Comparison of ENCODE assay signal across 1 cellular context in the genomic region with DNA sequence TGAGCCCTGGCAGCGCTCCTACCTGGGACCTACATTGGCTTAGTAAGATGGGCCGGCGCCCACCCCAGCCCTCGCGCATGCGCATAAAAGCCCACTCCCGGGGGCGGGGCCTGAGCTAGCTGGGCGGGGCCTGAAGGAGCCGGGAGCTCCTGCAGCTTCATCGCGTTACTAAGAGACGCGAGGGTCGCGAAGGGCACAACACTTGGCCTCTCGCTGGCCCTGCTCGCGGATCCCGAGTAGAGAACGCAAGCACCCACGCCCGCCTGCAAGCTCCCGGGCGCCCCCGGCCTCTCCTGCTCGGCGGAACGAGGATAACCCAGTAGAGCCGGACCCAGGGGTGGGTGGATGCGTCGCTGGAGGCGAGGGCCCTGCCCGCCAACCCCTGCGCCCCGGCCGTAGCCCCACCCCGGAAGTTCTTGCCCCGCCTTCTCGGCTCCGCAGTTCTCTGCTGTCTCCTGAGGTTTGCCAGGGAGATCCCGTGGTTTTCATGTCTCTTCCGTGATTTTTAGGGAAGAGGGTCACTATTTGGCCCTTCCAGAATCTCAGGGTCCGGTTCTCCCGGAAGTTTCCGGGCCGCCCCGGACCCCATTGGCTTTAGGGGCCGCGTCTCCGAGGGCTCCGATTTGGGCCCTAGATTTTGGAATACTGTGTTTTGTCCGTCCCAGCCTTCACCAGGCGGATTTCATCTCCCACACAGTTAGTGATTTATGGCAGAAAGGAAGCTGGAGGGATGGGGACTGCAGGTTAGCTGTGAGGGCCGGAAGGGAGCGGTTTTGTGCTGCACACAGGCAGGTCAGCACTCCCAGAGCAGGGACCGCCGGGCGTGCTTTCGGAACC.
A peak's percentile ranks its signal among the peaks of the same experiment; 100 is the strongest.
TF ChIP-seq lines count a peak whose summit lies in the region.

A gene with protein sequence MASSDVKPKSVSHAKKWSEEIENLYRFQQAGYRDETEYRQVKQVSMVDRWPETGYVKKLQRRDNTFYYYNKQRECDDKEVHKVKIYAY (plus strand): TSS at position 168 of the 837 bp plus-strand sequence. CDS start 7,081 bp downstream, outside the sequence.

TF ChIP-seq in A549, 52 proteins besides CTCF, POLR2A, EP300 and RAD21 (continued from another document):
- TF ChIP-seq MYC (IDR thresholded peaks at IDR 0.05; ENCODE audit: borderline replicate concordance, low read length) (peak; percentile 25; the same call in 1 of the 2 replicates), EHF (CRISPR knock-in tag; IDR thresholded peaks at IDR 0.05) (no peak), NPAS2 (CRISPR knock-in tag; IDR thresholded peaks at IDR 0.05; ENCODE audit: borderline replicate concordance) (no peak), MAFK (IDR thresholded peaks at IDR 0.05; ENCODE audit: partially characterized antibody) (no peak), POLR2AphosphoS2 (conservative IDR thresholded peaks at IDR 0.05; ENCODE audit: low read length) (no peak), PHF8 (IDR thresholded peaks at IDR 0.05; ENCODE audit: borderline replicate concordance, low read depth) (peak; percentile 82; the same call in 1 of the 2 replicates), HOXB5 (CRISPR knock-in tag; IDR thresholded peaks at IDR 0.05) (peak; percentile 53; the same call in 1 of the 2 replicates), FOXS1 (CRISPR knock-in tag; IDR thresholded peaks at IDR 0.05) (no peak), ZC3H11A (IDR thresholded peaks at IDR 0.05) (peak; percentile 16; the same call in 1 of the 2 replicates)
- TF ChIP-seq, protein P1, sequence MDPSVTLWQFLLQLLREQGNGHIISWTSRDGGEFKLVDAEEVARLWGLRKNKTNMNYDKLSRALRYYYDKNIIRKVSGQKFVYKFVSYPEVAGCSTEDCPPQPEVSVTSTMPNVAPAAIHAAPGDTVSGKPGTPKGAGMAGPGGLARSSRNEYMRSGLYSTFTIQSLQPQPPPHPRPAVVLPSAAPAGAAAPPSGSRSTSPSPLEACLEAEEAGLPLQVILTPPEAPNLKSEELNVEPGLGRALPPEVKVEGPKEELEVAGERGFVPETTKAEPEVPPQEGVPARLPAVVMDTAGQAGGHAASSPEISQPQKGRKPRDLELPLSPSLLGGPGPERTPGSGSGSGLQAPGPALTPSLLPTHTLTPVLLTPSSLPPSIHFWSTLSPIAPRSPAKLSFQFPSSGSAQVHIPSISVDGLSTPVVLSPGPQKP (IDR thresholded peaks at IDR 0.05; ENCODE audit: low read depth, low read length), result no peak
- TF ChIP-seq, protein P2, sequence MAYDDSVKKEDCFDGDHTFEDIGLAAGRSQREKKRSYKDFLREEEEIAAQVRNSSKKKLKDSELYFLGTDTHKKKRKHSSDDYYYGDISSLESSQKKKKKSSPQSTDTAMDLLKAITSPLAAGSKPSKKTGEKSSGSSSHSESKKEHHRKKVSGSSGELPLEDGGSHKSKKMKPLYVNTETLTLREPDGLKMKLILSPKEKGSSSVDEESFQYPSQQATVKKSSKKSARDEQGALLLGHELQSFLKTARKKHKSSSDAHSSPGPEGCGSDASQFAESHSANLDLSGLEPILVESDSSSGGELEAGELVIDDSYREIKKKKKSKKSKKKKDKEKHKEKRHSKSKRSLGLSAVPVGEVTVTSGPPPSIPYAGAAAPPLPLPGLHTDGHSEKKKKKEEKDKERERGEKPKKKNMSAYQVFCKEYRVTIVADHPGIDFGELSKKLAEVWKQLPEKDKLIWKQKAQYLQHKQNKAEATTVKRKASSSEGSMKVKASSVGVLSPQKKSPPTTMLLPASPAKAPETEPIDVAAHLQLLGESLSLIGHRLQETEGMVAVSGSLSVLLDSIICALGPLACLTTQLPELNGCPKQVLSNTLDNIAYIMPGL (CRISPR knock-in tag; IDR thresholded peaks at IDR 0.05; ENCODE audit: borderline replicate concordance), result peak; percentile 31; the same call in 1 of the 2 replicates
